In genomic region chr7:27345164-27345887, GRCh38 we compare ENCODE assay signal across 18 cellular contexts.
"Had no signal": no experiment of that assay in that cellular context is flagged by ENCODE, and none has a peak within 500 bp of the region (broad histone marks: within the 10 kb centered on the region; RNA-seq: fewer than 3 reads in every experiment).

No MANE protein-coding gene starts in this region.

- H3K36me3 ChIP-seq: brain microvascular endothelial cell, tibial artery, vagina had no signal

- DNase-seq: activated CD4-positive, alpha-beta T cell treated with anti-CD3 and anti-CD28 coated beads for 1 hour; activated CD4-positive, alpha-beta T cell treated with anti-CD3 and anti-CD28 coated beads, Interleukin-2, amount 50 U/mL, for 48 hours; activated CD8-positive, alpha-beta memory T cell treated with anti-CD3 and anti-CD28 coated beads, Interleukin-2, amount 10 ng/mL, durations not matched to agents 7 days and 5 days; activated effector memory CD4-positive, alpha-beta T cell treated with Interleukin-2 at 50 U/mL for 16 hours; activated T-cell treated with anti-CD3 and anti-CD28 coated beads, Interleukin-2, amount 50 U/mL, for 24 hours; amygdala; brain microvascular endothelial cell; effector memory CD8-positive, alpha-beta T cell; left cardiac atrium; natural killer cell; nucleus accumbens; right cardiac atrium; stimulated activated CD4-positive, alpha-beta T cell treated with anti-CD3 and anti-CD28 coated beads, Interleukin-1b, Interleukin-23, amount 100 ng/mL, for 48 hours; tibial artery had no signal

- H3K27me3 ChIP-seq: brain microvascular endothelial cell, vagina had no signal

- H3K27ac Mint-ChIP-seq: activated CD8-positive, alpha-beta memory T cell treated with anti-CD3 and anti-CD28 coated beads, Interleukin-2, amount 10 ng/mL, durations not matched to agents 7 days and 5 days; activated naive CD8-positive, alpha-beta T cell; activated T-cell treated with anti-CD3 and anti-CD28 coated beads, Interleukin-2, amount 50 U/mL, for 24 hours; dendritic cell treated with granulocyte-macrophage colony-stimulating factor and Interleukin-4, amounts not matched to agents 40 ng/mL and 50 ng/mL, for 4 days; effector memory CD8-positive, alpha-beta T cell; natural killer cell; stimulated activated memory B cell treated with anti-CD40 and anti-IgM and Interleukin-4, amounts not matched to agents 10 μg/mL and 1 μg/mL and 100 μg/mL, for 72 hours had no signal

- H3K9me3 ChIP-seq: tibial artery, vagina had no signal

- H3K36me3 Mint-ChIP-seq: activated CD8-positive, alpha-beta memory T cell treated with anti-CD3 and anti-CD28 coated beads, Interleukin-2, amount 10 ng/mL, durations not matched to agents 7 days and 5 days; activated naive CD8-positive, alpha-beta T cell; natural killer cell; stimulated activated memory B cell treated with anti-CD40 and anti-IgM and Interleukin-4, amounts not matched to agents 10 μg/mL and 1 μg/mL and 100 μg/mL, for 72 hours had no signal

- H3K9me3 Mint-ChIP-seq: activated T-cell treated with anti-CD3 and anti-CD28 coated beads, Interleukin-2, amount 50 U/mL, for 24 hours; dendritic cell treated with granulocyte-macrophage colony-stimulating factor and Interleukin-4, amounts not matched to agents 40 ng/mL and 50 ng/mL, for 4 days; effector memory CD8-positive, alpha-beta T cell; natural killer cell; stimulated activated memory B cell treated with anti-CD40 and anti-IgM and Interleukin-4, amounts not matched to agents 10 μg/mL and 1 μg/mL and 100 μg/mL, for 72 hours had no signal

- H3K4me3 ChIP-seq: tibial artery, vagina had no signal

- H3K27ac ChIP-seq: brain microvascular endothelial cell, tibial artery had no signal

- ATAC-seq: activated CD8-positive, alpha-beta memory T cell treated with anti-CD3 and anti-CD28 coated beads, Interleukin-2, amount 10 ng/mL, durations not matched to agents 7 days and 5 days; effector memory CD8-positive, alpha-beta T cell; left cardiac atrium; natural killer cell; right cardiac atrium; stimulated activated memory B cell treated with anti-CD40 and anti-IgM and Interleukin-4, amounts not matched to agents 10 μg/mL and 1 μg/mL and 100 μg/mL, for 72 hours had no signal

- H3K4me1 Mint-ChIP-seq: activated CD8-positive, alpha-beta memory T cell treated with anti-CD3 and anti-CD28 coated beads, Interleukin-2, amount 10 ng/mL, durations not matched to agents 7 days and 5 days; natural killer cell; stimulated activated memory B cell treated with anti-CD40 and anti-IgM and Interleukin-4, amounts not matched to agents 10 μg/mL and 1 μg/mL and 100 μg/mL, for 72 hours had no signal

- H3K4me3 Mint-ChIP-seq: activated CD8-positive, alpha-beta memory T cell treated with anti-CD3 and anti-CD28 coated beads, Interleukin-2, amount 10 ng/mL, durations not matched to agents 7 days and 5 days; activated naive CD8-positive, alpha-beta T cell; activated T-cell treated with anti-CD3 and anti-CD28 coated beads, Interleukin-2, amount 50 U/mL, for 24 hours; dendritic cell treated with granulocyte-macrophage colony-stimulating factor and Interleukin-4, amounts not matched to agents 40 ng/mL and 50 ng/mL, for 4 days; effector memory CD8-positive, alpha-beta T cell; natural killer cell; stimulated activated memory B cell treated with anti-CD40 and anti-IgM and Interleukin-4, amounts not matched to agents 10 μg/mL and 1 μg/mL and 100 μg/mL, for 72 hours had no signal
